11 cellular contexts compared by ENCODE assay signal in genomic region chr5:72842816-72843215, GRCh38. TPM values are rescaled to one million over a fixed set of nuclear protein-coding genes. Genes with fewer than 3 reads are reported as not detected.
DNase-seq lines count a peak whose midpoint lies in the region; ATAC-seq, FAIRE-seq and TF ChIP-seq lines count a peak whose summit lies in the region.
"Had no signal": no experiment of that assay in that cellular context is flagged by ENCODE, and none has a peak within 500 bp of the region (broad histone marks: within the 10 kb centered on the region; RNA-seq: fewer than 3 reads in every experiment).

No MANE protein-coding gene starts in this region.

- no peak for TF ChIP-seq CTCF in WTC11 (IDR thresholded peaks at IDR 0.05)
- peak; percentile 21; the same call in 1 of the 2 replicates for TF ChIP-seq CTCF in HepG2 (CRISPR knock-in tag; IDR thresholded peaks at IDR 0.05)
- TF ChIP-seq CTCF in GM20000 (IDR thresholded peaks at IDR 0.05; ENCODE audit: extremely low read depth, missing control alignments) = no peak

- H3K27me3 ChIP-seq in HepG2 (ENCODE audit: control insufficient read depth in 1 of 2, insufficient read depth in 2 of 2, low read length in 2 of 2) = no peaks in the 10 kb centered on the region
- H3K27me3 ChIP-seq: stomach had no signal

- no peaks in the 10 kb centered on the region for H3K36me3 ChIP-seq in HepG2 (replicated peaks in 1 of 2; ENCODE audit: control insufficient read depth in 1 of 2, insufficient read depth in 2 of 2, low read length in 2 of 2)
- H3K36me3 ChIP-seq: stomach had no signal

- TF ChIP-seq EP300 in HepG2 (IDR thresholded peaks at IDR 0.05; ENCODE audit: low read depth in 2 of 2, low read length in 2 of 2) (no peak), HepG2 (CRISPR knock-in tag; IDR thresholded peaks at IDR 0.05; ENCODE audit: borderline replicate concordance) (no peak)

- no peaks in the 10 kb centered on the region for H3K9me3 Mint-ChIP-seq in WTC11
- H3K9me3 Mint-ChIP-seq: effector memory CD8-positive, alpha-beta T cell had no signal

- no peak overlapping the region for H3K4me3 ChIP-seq in HepG2 (replicated peaks in 1 of 3; ENCODE audit: insufficient read depth in 1 of 3, low read depth in 2 of 3, low read length in 3 of 3)
- H3K4me3 ChIP-seq: stomach had no signal

- in situ Hi-C loops in HepG2 (cut with HindIII; ENCODE audit: extremely low pct_ligation_motif_present, low pct_unique_long_range_greater_than_20kb) = no loop called here

- no peak overlapping the region for H2AFZ ChIP-seq in HepG2 (ENCODE audit: low read length)

- DNase-seq in AG20443 (ENCODE audit: low spot score) (peak; percentile 30), HT-29 (ENCODE audit: low spot score) (peak; percentile 63), WTC11 (ENCODE audit: low spot score) (no peak), HepG2 (ENCODE audit: low spot score) (no peak), NCI-H345 treated with DMSO at 0.1 percent for 48 hours (lab: John Stamatoyannopoulos, UW; ENCODE audit: unreplicated experiment) (no peak), GM20000 (ENCODE audit: low spot score) (no peak), left lobe of liver (ENCODE audit: low spot score) (no peak)
- DNase-seq: effector memory CD8-positive, alpha-beta T cell; stomach had no signal

- no peak overlapping the region for H3K27ac Mint-ChIP-seq in WTC11
- H3K27ac Mint-ChIP-seq: effector memory CD8-positive, alpha-beta T cell had no signal

- intact Hi-C loops in HepG2 (cut with micrococcal nuclease; ENCODE audit: unreplicated experiment) = no loop called here

- no peaks in the 10 kb centered on the region for H3K36me3 Mint-ChIP-seq in WTC11

- no peak overlapping the region for H3K9ac ChIP-seq in HepG2 (ENCODE audit: insufficient read depth, low read depth, low read length)

- H3K4me1 ChIP-seq in HepG2 (ENCODE audit: insufficient read depth, low read length) = peaks cover 9% of the 10 kb centered on the region

- no peak overlapping the region for H3K4me2 ChIP-seq in HepG2 (ENCODE audit: low read depth, low read length)

- ATAC-seq in WTC11 = peak; percentile 91
- peak; percentile 58; the same call in 2 of the 3 replicates for ATAC-seq in HepG2
- ATAC-seq in GM18858 (IDR thresholded peaks at IDR 0.05; ENCODE audit: unreplicated experiment) = no peak
- ATAC-seq in left lobe of liver = no peak
- ATAC-seq: effector memory CD8-positive, alpha-beta T cell had no signal

- no peaks in the 10 kb centered on the region for H3K9me3 ChIP-seq in HepG2 (ENCODE audit: low read length)
- H3K9me3 ChIP-seq: stomach had no signal

- peaks cover 6% of the 10 kb centered on the region for H3K79me2 ChIP-seq in HepG2 (ENCODE audit: insufficient read depth, low read length)

- CTCF ChIA-PET in WTC11 (lab: Charles Lee) (interaction anchor here (1.0 kb wide), 1 partner anchor 476 kb away, joined by 3 read pairs; no protein-coding TSS in a partner anchor), HepG2 (lab: Yijun Ruan, JAX; ENCODE audit: low intra/inter-chr PET ratio, low total read pairs) (no interaction called here)

- no peaks in the 10 kb centered on the region for H4K20me1 ChIP-seq in HepG2 (ENCODE audit: insufficient read depth, low read length)

- no TSS peak for BruUV-seq in HepG2 (replicated peaks; lab: Mats Ljungman, UMichigan)

- H3K27ac ChIP-seq in HepG2 (ENCODE audit: extremely low read length, insufficient read depth, low read length) = no peak overlapping the region
- H3K27ac ChIP-seq: stomach had no signal

- no peak for TF ChIP-seq RAD21 in HepG2 (CRISPR knock-in tag; IDR thresholded peaks at IDR 0.05)

- FAIRE-seq in HepG2 (lab: Jason Lieb, UNC) = no peak
- FAIRE-seq: G401.6 had no signal

- H3K27me3 Mint-ChIP-seq in WTC11 (ENCODE audit: low read depth) = no peaks in the 10 kb centered on the region

- TF ChIP-seq POLR2A in HepG2 (IDR thresholded peaks at IDR 0.05; ENCODE audit: insufficient read depth in 1 of 2, low read depth in 2 of 2, low read length in 2 of 2) = no peak

- POLR2A ChIA-PET in WTC11 (lab: Charles Lee) (interaction anchor here (0.5 to 1.0 kb wide), 2 partner anchors 26 to 585 kb away, joined by 3 to 4 read pairs; partner anchors contain the start of gene TNPO1), HepG2 (lab: Yijun Ruan, JAX) (no interaction called here)

- H3K4me1 Mint-ChIP-seq in WTC11 = peaks cover 27% of the 10 kb centered on the region

- H3K4me3 Mint-ChIP-seq in WTC11 = no peak overlapping the region
- H3K4me3 Mint-ChIP-seq: effector memory CD8-positive, alpha-beta T cell had no signal

TF ChIP-seq in WTC11, 78 proteins besides CTCF, POLR2A, EP300 and RAD21:
- TF ChIP-seq ZMAT4 (CRISPR knock-in tag; IDR thresholded peaks at IDR 0.05) (no peak), NFATC4 (CRISPR knock-in tag; IDR thresholded peaks at IDR 0.05) (no peak), TEAD4 (CRISPR knock-in tag; IDR thresholded peaks at IDR 0.05) (no peak), HMGXB4 (CRISPR knock-in tag; IDR thresholded peaks at IDR 0.05) (no peak)

TF ChIP-seq in HepG2, 621 proteins besides CTCF, POLR2A, EP300 and RAD21:
- no peak for TF ChIP-seq THAP7 (CRISPR knock-in tag; IDR thresholded peaks at IDR 0.05)
- peak; percentile 16; the same call in 1 of the 2 replicates for TF ChIP-seq STAG1 (CRISPR knock-in tag; IDR thresholded peaks at IDR 0.05)

RNA-seq across cellular contexts. Expression of gene TNPO1, which starts 26.4 kb away (rescaled TPM):
- total RNA-seq in HT-29 (2014; rRNA removed; shearing (Covaris generic)) = 70.8 and 76.8 TPM in 2 replicates
- total RNA-seq in WTC11 (2021) (132 to 150 TPM (median 134 TPM) in 3 replicates), HepG2 (2016; rRNA removed; fragmentation: Illumina TruSeq; extraction: Trizol) (123 and 199 TPM in 2 replicates), left lobe of liver (27.2 TPM)
- 12.5 and 18.3 TPM in 2 replicates for total RNA-seq in HepG2 (2016; cell fraction: cytosol; rRNA removed; fragmentation: Illumina TruSeq; extraction: Trizol; ENCODE audit: low read depth)
- total RNA-seq in HepG2 (2016; cell fraction: insoluble cytoplasmic fraction; rRNA removed; fragmentation: Illumina TruSeq; extraction: Trizol) = 120 and 193 TPM in 2 replicates
- total RNA-seq in HepG2 (2016; cell fraction: membrane; rRNA removed; fragmentation: Illumina TruSeq; extraction: Trizol) = 36.3 and 37.6 TPM in 2 replicates
- 104 and 105 TPM in 2 replicates for total RNA-seq in HepG2 (2016; cell fraction: nucleus; rRNA removed; fragmentation: Illumina TruSeq; extraction: Trizol)
- 23.6 and 26.7 TPM in 2 replicates for polyA plus RNA-seq in HepG2 (2011; rRNA removed)
- 15.8 and 21.4 TPM in 2 replicates for polyA plus RNA-seq in HepG2 (2011; cell fraction: cytosol; rRNA removed)
- polyA plus RNA-seq in HepG2 (2011; cell fraction: nucleus; rRNA removed) = 15.7 and 22.1 TPM in 2 replicates
- polyA plus RNA-seq in HepG2 (2012) = 32.9 and 35.1 TPM in 2 replicates
- 4.2 and 4.5 TPM in 2 replicates for polyA plus RNA-seq in HepG2 (2016; cell fraction: cytosol; fragmentation: Illumina TruSeq; extraction: Trizol; ENCODE audit: low read depth)
- 76.4 and 89.4 TPM in 2 replicates for polyA plus RNA-seq in HepG2 (2016; cell fraction: insoluble cytoplasmic fraction; fragmentation: Illumina TruSeq; extraction: Trizol; ENCODE audit: low read depth)
- polyA plus RNA-seq in HepG2 (2016; cell fraction: membrane; fragmentation: Illumina TruSeq; extraction: Trizol; ENCODE audit: low read depth) = 11.3 and 11.6 TPM in 2 replicates
- polyA plus RNA-seq in HepG2 (2016; cell fraction: nucleus; fragmentation: Illumina TruSeq; extraction: Trizol; ENCODE audit: insufficient read depth, low read depth) = 50.1 and 51.5 TPM in 2 replicates
- polyA minus RNA-seq in HepG2 (2011; rRNA and poly(A)+ RNA removed; ENCODE audit: low replicate concordance) = 94.2 and 347 TPM in 2 replicates
- polyA minus RNA-seq in HepG2 (2011; cell fraction: cytosol; rRNA and poly(A)+ RNA removed) = 77.6 and 113 TPM in 2 replicates
- 126 and 154 TPM in 2 replicates for polyA minus RNA-seq in HepG2 (2011; cell fraction: nucleus; rRNA and poly(A)+ RNA removed)

Comparison
In these comparisons a context has a peak if more than half of its experiments do, and no peak if none do; other contexts are left out.
1. DNase-seq: peak in AG20443 (single experiment) and HT-29 (single experiment); none in WTC11 (single experiment), HepG2 (single experiment), NCI-H345 treated with DMSO at 0.1 percent for 48 hours (single experiment), GM20000 (single experiment) and left lobe of liver (single experiment).
2. ATAC-seq: peak in WTC11 (single experiment) and HepG2 (single experiment); none in GM18858 (single experiment) and left lobe of liver (single experiment).